ENCODE assay signal across 23 cellular contexts in genomic region chr15:42353061-42353460, GRCh38. TPM values are rescaled to one million over a fixed set of nuclear protein-coding genes. Genes with fewer than 3 reads are reported as not detected.
DNase-seq lines count a peak whose midpoint lies in the region; ATAC-seq and TF ChIP-seq lines count a peak whose summit lies in the region.
"Had no signal": no experiment of that assay in that cellular context is flagged by ENCODE, and none has a peak within 500 bp of the region (broad histone marks: within the 10 kb centered on the region; RNA-seq: fewer than 3 reads in every experiment).

No MANE protein-coding gene starts in this region.

- H3K9ac ChIP-seq in mesendoderm (ENCODE audit: low read length): no peak overlapping the region
- H3K9ac ChIP-seq: BLaER1 treated with 17β-estradiol and CSF1 and Interleukin-3, amounts not matched to agents 10 nM and 100 nM had no signal

- H4K8ac ChIP-seq in mesendoderm (ENCODE audit: low read depth, low read length): no peak overlapping the region

- WGBS in heart left ventricle, 4 donors: 82 to 87% (median 84%) methylated on average over 6 of the region's 6 CpGs
- no CpG with 5 or more reads among the region's 6 CpGs for WGBS in mesendoderm (ENCODE audit: extremely low coverage, insufficient coverage, low lambda C conversion rate)

- TF ChIP-seq CTCF in cardiac muscle cell (IDR thresholded peaks at IDR 0.05; ENCODE audit: low read depth, low read length): no peak
- TF ChIP-seq CTCF in heart left ventricle (IDR thresholded peaks at IDR 0.05): no peak

- H4K5ac ChIP-seq in mesendoderm (ENCODE audit: low read length): no peak overlapping the region

- DNase-seq in cardiac muscle cell (ENCODE audit: low read depth in 1 of 2, low spot score in 1 of 2): peak in 1 of 2 donors; percentile 70
- no peak for DNase-seq in heart left ventricle
- peak; percentile 67 for DNase-seq in mesendoderm
- DNase-seq in DMS 273 (lab: John Stamatoyannopoulos, UW; ENCODE audit: unreplicated experiment): no peak
- DNase-seq: AML-193; Caco-2; Calu3; CD4-positive, alpha-beta T cell; CD8-positive, alpha-beta T cell; DMS 273 treated with DMSO at 0.1 percent for 48 hours; DMS153; DMS53; DMS79; DND-41; EL; GDM1 had no signal

- H3K4me3 ChIP-seq in cardiac muscle cell (no peak overlapping the region), heart left ventricle (no peak overlapping the region), mesendoderm (ENCODE audit: low read length) (no peak overlapping the region)
- H3K4me3 ChIP-seq: A549; BLaER1 treated with 17β-estradiol and CSF1 and Interleukin-3, amounts not matched to agents 10 nM and 100 nM; GM12878 had no signal

- H3K18ac ChIP-seq in mesendoderm (ENCODE audit: low read length): no peak overlapping the region

- peak overlapping the region; percentile 22 for H3K56ac ChIP-seq in mesendoderm (ENCODE audit: low read length)

- H3K4me2 ChIP-seq in mesendoderm (ENCODE audit: low read length): no peak overlapping the region
- H3K4me2 ChIP-seq: A549; BLaER1 treated with 17β-estradiol and CSF1 and Interleukin-3, amounts not matched to agents 10 nM and 100 nM had no signal

- H2BK15ac ChIP-seq in mesendoderm (replicated peaks; ENCODE audit: low read depth): no peak overlapping the region

- H3K36me3 ChIP-seq in cardiac muscle cell (no peaks in the 10 kb centered on the region), heart left ventricle (peaks cover 0 to 91% (median 75%) of the 10 kb centered on the region in 9 donors), mesendoderm (ENCODE audit: control insufficient read depth, insufficient read depth, low read length) (no peaks in the 10 kb centered on the region)

- no peak overlapping the region for H3K23ac ChIP-seq in mesendoderm (ENCODE audit: low read length)

- no peak for ATAC-seq in heart left ventricle
- ATAC-seq in GM19397 (IDR thresholded peaks at IDR 0.05; ENCODE audit: unreplicated experiment): no peak
- ATAC-seq: A549; CD8-positive, alpha-beta T cell; GM12878 had no signal

- H3K4ac ChIP-seq in mesendoderm (ENCODE audit: low read depth, low read length): no peak overlapping the region

- intact Hi-C loops in heart left ventricle (cut with DNase I): loop anchor here in 1 of 10 donors (10.0 kb wide), 1 partner anchor 58 kb away; no protein-coding TSS in a partner anchor

- no peak overlapping the region for H2AK5ac ChIP-seq in mesendoderm (ENCODE audit: low read length)

- no peak overlapping the region for H2BK5ac ChIP-seq in mesendoderm (ENCODE audit: low read length)

- no peaks in the 10 kb centered on the region for H3K79me2 ChIP-seq in mesendoderm (ENCODE audit: control insufficient read depth, insufficient read depth, low read length)

- TF ChIP-seq POLR2A in heart left ventricle (IDR thresholded peaks at IDR 0.05): no peak

- no peaks in the 10 kb centered on the region for H3K27me3 ChIP-seq in cardiac muscle cell
- H3K27me3 ChIP-seq in heart left ventricle: no peaks in the 10 kb centered on the region
- H3K27me3 ChIP-seq in mesendoderm (ENCODE audit: insufficient read depth, low read length, poor library complexity): no peaks in the 10 kb centered on the region
- H3K27me3 ChIP-seq: BLaER1 treated with 17β-estradiol and CSF1 and Interleukin-3, amounts not matched to agents 10 nM and 100 nM had no signal

- no peak overlapping the region for H2BK120ac ChIP-seq in mesendoderm (ENCODE audit: low read depth, low read length)

- H3K27ac ChIP-seq in cardiac muscle cell: peak overlapping the region; percentile 84
- no peak overlapping the region for H3K27ac ChIP-seq in heart left ventricle
- H3K27ac ChIP-seq in mesendoderm (ENCODE audit: low read depth, low read length): no peak overlapping the region
- H3K27ac ChIP-seq: 22Rv1; A549; BLaER1 treated with 17β-estradiol and CSF1 and Interleukin-3, amounts not matched to agents 10 nM and 100 nM; C4-2B had no signal

- no peaks in the 10 kb centered on the region for H3K9me3 ChIP-seq in cardiac muscle cell (ENCODE audit: low read depth)
- no peaks in the 10 kb centered on the region for H3K9me3 ChIP-seq in heart left ventricle
- H3K9me3 ChIP-seq: A549; BLaER1 treated with 17β-estradiol and CSF1 and Interleukin-3, amounts not matched to agents 10 nM and 100 nM; Caco-2 had no signal

- H3K79me1 ChIP-seq in mesendoderm (ENCODE audit: low read length): no peaks in the 10 kb centered on the region

- H3K4me1 ChIP-seq in cardiac muscle cell (ENCODE audit: low read depth) (peaks cover 53% of the 10 kb centered on the region), heart left ventricle (no peaks in the 10 kb centered on the region), mesendoderm (ENCODE audit: control insufficient read depth, low read depth, low read length) (peaks cover 2% of the 10 kb centered on the region)
- H3K4me1 ChIP-seq: A549; BLaER1 treated with 17β-estradiol and CSF1 and Interleukin-3, amounts not matched to agents 10 nM and 100 nM; Caco-2 had no signal

RNA-seq across cellular contexts. Expression of gene CAPN3, which starts 6.2 kb away (rescaled TPM):
- 37.9 and 88.3 TPM in 2 replicates for total RNA-seq in cardiac muscle cell
- 47.0 and 79.7 TPM in 2 replicates for polyA plus RNA-seq in cardiac muscle cell
- 10 to 100 TPM in 1 of 9 donors, 1 to 10 TPM in 8; 1.3 to 12.2 (median 7.3) TPM for total RNA-seq in heart left ventricle
- polyA plus RNA-seq in heart left ventricle: 1 to 10 TPM; 2.0 to 9.9 TPM
- 0.29 TPM for polyA plus RNA-seq in mesendoderm (2013, experiment 1 of 2)
- polyA plus RNA-seq in mesendoderm (2013, experiment 2 of 2): 0.36 TPM
- total RNA-seq: A172 had no signal
